In the genomic region with DNA sequence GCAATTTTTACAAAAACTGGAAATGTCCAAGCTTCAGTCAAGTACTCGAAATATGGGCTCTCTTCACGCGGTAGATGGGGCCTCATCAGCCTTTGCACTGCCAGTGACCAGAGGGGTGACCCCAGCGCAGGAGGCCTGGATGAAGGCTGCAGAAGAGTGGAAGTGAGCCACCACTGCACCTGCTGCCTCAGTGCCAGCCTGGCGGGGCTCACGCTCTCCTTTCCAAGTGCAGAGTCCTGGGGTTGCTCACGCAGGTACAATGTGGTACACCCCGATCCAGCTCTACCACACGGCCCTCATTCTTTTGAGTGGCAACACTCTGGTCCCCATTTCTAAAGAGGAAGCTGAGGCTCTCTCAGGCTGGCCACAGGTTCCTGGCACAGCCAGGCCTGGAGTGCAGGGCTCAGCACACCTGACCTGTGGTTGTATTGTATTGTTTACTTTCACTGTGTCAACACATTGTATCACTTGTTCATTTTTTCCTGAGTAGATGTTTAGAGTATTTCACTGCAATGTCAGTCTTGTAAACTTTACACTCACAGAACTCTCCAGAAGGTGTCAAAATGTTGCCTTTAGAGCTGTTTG, we compare ENCODE assay signal across 23 cellular contexts.
"Had no signal": no experiment of that assay in that cellular context is flagged by ENCODE, and none has a peak within 500 bp of the region (broad histone marks: within the 10 kb centered on the region; RNA-seq: fewer than 3 reads in every experiment).

No MANE protein-coding gene starts in this region.

- DNase-seq: activated B cell treated with CpG ODN at 0.5 μM for 24 hours; activated CD4-positive, alpha-beta memory T cell treated with anti-CD3 and anti-CD28 coated beads for 36 hours; activated CD4-positive, alpha-beta T cell treated with anti-CD3 and anti-CD28 coated beads, Interleukin-2, amount 10 ng/mL, durations not matched to agents 24 days and 14 days; activated CD8-positive, alpha-beta memory T cell treated with anti-CD3 and anti-CD28 coated beads, Interleukin-2, amount 10 ng/mL, durations not matched to agents 7 days and 5 days; activated CD8-positive, alpha-beta memory T cell treated with anti-CD3 and anti-CD28 coated beads, Interleukin-2, amount 50 U/mL, for 4 hours; activated CD8-positive, alpha-beta T cell treated with anti-CD3 and anti-CD28 coated beads, Interleukin-2, amount 10 ng/mL, durations not matched to agents 7 days and 5 days; activated gamma-delta T cell; activated naive CD4-positive, alpha-beta T cell; activated naive CD4-positive, alpha-beta T cell treated with anti-CD3 and anti-CD28 coated beads, Interleukin-2, amount 10 ng/mL, durations not matched to agents 7 days and 5 days; activated T-cell treated with anti-CD3 and anti-CD28 coated beads for 4 hours; activated T-cell treated with anti-CD3 and anti-CD28 coated beads, Interleukin-2, amount 50 U/mL, for 24 hours; activated T-cell treated with anti-CD3 and anti-CD28 coated beads, Interleukin-2, amount 50 U/mL, for 72 hours; amniotic stem cell; anterior cingulate cortex; brain microvascular endothelial cell; dorsolateral prefrontal cortex; effector memory CD4-positive, alpha-beta T cell; endodermal cell; foreskin fibroblast; hippocampal formation; T1000; WERI-Rb-1 had no signal

- H3K27me3 ChIP-seq: brain microvascular endothelial cell had no signal

- H3K27ac ChIP-seq: brain microvascular endothelial cell, coronary artery, WERI-Rb-1 had no signal

- H3K4me3 ChIP-seq: coronary artery, dorsolateral prefrontal cortex had no signal

- H3K36me3 ChIP-seq: brain microvascular endothelial cell, WERI-Rb-1 had no signal
